24 cellular contexts compared by ENCODE assay signal in the genomic region with DNA sequence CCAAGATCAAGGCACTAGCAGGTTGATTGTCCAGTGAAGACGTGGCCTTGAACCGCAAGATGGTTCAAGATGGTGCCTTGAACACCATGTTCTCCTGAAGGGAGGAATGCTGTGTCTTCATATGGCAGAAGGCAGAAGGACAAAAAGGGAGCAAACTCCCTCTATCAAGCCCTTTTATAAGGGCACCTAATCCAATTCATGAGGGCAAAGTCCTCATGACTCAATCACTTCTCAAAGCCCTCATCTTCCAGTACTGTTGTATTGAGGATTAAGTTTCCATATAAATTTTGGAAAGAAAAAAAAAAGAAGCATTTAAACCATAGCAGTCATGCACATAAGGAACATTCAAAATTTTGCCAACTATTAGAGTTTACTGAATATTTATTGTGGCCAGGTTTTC. TPM values are rescaled to one million over a fixed set of nuclear protein-coding genes. Genes with fewer than 3 reads are reported as not detected.
A peak's percentile ranks its signal among the peaks of the same experiment; 100 is the strongest.
DNase-seq lines count a peak whose midpoint lies in the region; ATAC-seq, FAIRE-seq and TF ChIP-seq lines count a peak whose summit lies in the region.
"Had no signal": no experiment of that assay in that cellular context is flagged by ENCODE, and none has a peak within 500 bp of the region (broad histone marks: within the 10 kb centered on the region; RNA-seq: fewer than 3 reads in every experiment).

No MANE protein-coding gene starts in this region.

- no peak for TF ChIP-seq POLR2A in HepG2 (IDR thresholded peaks at IDR 0.05; ENCODE audit: insufficient read depth in 1 of 2, low read depth in 2 of 2, low read length in 2 of 2)

- H3K27me3 Mint-ChIP-seq in activated T-helper 1 cell treated with anti-CD3 and anti-CD28 coated beads, Interleukin-12 subunit alpha, Interleukin-12 subunit beta, Interleukin-2, Interleukin-4 antibody, amounts not matched to agents 30 ng/mL and 10 ng/mL and 1 ng/mL, durations not matched to agents 14 hours and 24 hours and 36 hours (ENCODE audit: insufficient read depth) = peaks cover 7% of the 10 kb centered on the region
- H3K27me3 Mint-ChIP-seq: CD4-positive, alpha-beta memory T cell; CD4-positive, CD25-positive, alpha-beta regulatory T cell had no signal

- FAIRE-seq in HepG2 (lab: Jason Lieb, UNC) (no peak), small intestine (lab: Jason Lieb, UNC) (no peak)
- FAIRE-seq: A204.1, GM12891 had no signal

- no peaks in the 10 kb centered on the region for H3K9me3 ChIP-seq in liver (ENCODE audit: control insufficient read depth in 4 of 4, low read length in 3 of 4)
- H3K9me3 ChIP-seq in HepG2 (ENCODE audit: low read length) = no peaks in the 10 kb centered on the region
- H3K9me3 ChIP-seq in small intestine (ENCODE audit: control insufficient read depth, low read depth) = no peaks in the 10 kb centered on the region
- H3K9me3 ChIP-seq: BE2C, BLaER1 had no signal

- no peak overlapping the region for H3K27ac Mint-ChIP-seq in activated T-helper 1 cell treated with anti-CD3 and anti-CD28 coated beads, Interleukin-12 subunit alpha, Interleukin-12 subunit beta, Interleukin-2, Interleukin-4 antibody, amounts not matched to agents 30 ng/mL and 10 ng/mL and 1 ng/mL, durations not matched to agents 14 hours and 24 hours and 36 hours
- H3K27ac Mint-ChIP-seq: CD14-positive monocyte; CD4-positive, CD25-positive, alpha-beta regulatory T cell had no signal

- H2AFZ ChIP-seq in HepG2 (ENCODE audit: low read length) = no peak overlapping the region

- in situ Hi-C loops in HepG2 (cut with HindIII; ENCODE audit: extremely low pct_ligation_motif_present, low pct_unique_long_range_greater_than_20kb) = no loop called here

- H3K4me1 ChIP-seq in liver (ENCODE audit: control insufficient read depth in 4 of 4, insufficient read depth in 4 of 4, low read length in 3 of 4) = peaks cover 5 to 38% (median 23%) of the 10 kb centered on the region in 4 donors
- H3K4me1 ChIP-seq in HepG2 (ENCODE audit: insufficient read depth, low read length) = peaks cover 19% of the 10 kb centered on the region
- H3K4me1 ChIP-seq in small intestine (ENCODE audit: control insufficient read depth in 2 of 2, insufficient read depth in 1 of 2, low read depth in 1 of 2, low read length in 1 of 2) = no peaks in the 10 kb centered on the region
- H3K4me1 ChIP-seq: BE2C had no signal

- H3K4me3 ChIP-seq in liver (ENCODE audit: low read depth in 1 of 3, low read length in 3 of 3) = no peak overlapping the region
- H3K4me3 ChIP-seq in HepG2 (replicated peaks in 1 of 3; ENCODE audit: insufficient read depth in 1 of 3, low read depth in 2 of 3, low read length in 3 of 3) = no peak overlapping the region
- no peak overlapping the region for H3K4me3 ChIP-seq in small intestine (ENCODE audit: low read depth in 1 of 2, low read length in 2 of 2)
- H3K4me3 ChIP-seq: BLaER1 had no signal

- POLR2A ChIA-PET in HepG2 (lab: Yijun Ruan, JAX) (no interaction called here), GM10248 (lab: Yijun Ruan, JAX) (no interaction called here)

- no peaks in the 10 kb centered on the region for H3K79me2 ChIP-seq in HepG2 (ENCODE audit: insufficient read depth, low read length)

- no peak overlapping the region for H3K27ac ChIP-seq in liver (ENCODE audit: low read depth in 1 of 2, low read length in 2 of 2)
- H3K27ac ChIP-seq in HepG2 (ENCODE audit: extremely low read length, insufficient read depth, low read length) = no peak overlapping the region
- H3K27ac ChIP-seq in small intestine (ENCODE audit: low read depth in 1 of 2, low read length in 1 of 2) = no peak overlapping the region
- H3K27ac ChIP-seq: BLaER1 had no signal

- no peak overlapping the region for H3K4me2 ChIP-seq in HepG2 (ENCODE audit: low read depth, low read length)
- H3K4me2 ChIP-seq: BLaER1 had no signal

- H3K4me3 Mint-ChIP-seq in activated T-helper 1 cell treated with anti-CD3 and anti-CD28 coated beads, Interleukin-12 subunit alpha, Interleukin-12 subunit beta, Interleukin-2, Interleukin-4 antibody, amounts not matched to agents 30 ng/mL and 10 ng/mL and 1 ng/mL, durations not matched to agents 14 hours and 24 hours and 36 hours = no peak overlapping the region
- H3K4me3 Mint-ChIP-seq: CD14-positive monocyte; CD4-positive, alpha-beta memory T cell; CD4-positive, CD25-positive, alpha-beta regulatory T cell; CD8-positive, alpha-beta memory T cell had no signal

- TF ChIP-seq EP300 in HepG2 (IDR thresholded peaks at IDR 0.05; ENCODE audit: low read depth in 2 of 2, low read length in 2 of 2) (no peak), HepG2 (CRISPR knock-in tag; IDR thresholded peaks at IDR 0.05; ENCODE audit: borderline replicate concordance) (no peak)

- DNase-seq in HepG2 (ENCODE audit: low spot score) (no peak), LoVo (ENCODE audit: low spot score) (peak; percentile 38), small intestine (peak; percentile 36), GM10248 (ENCODE audit: extremely low spot score) (no peak)
- DNase-seq in activated T-helper 1 cell treated with anti-CD3 and anti-CD28 coated beads, Interleukin-12 subunit alpha, Interleukin-12 subunit beta, Interleukin-2, Interleukin-4 antibody, amounts not matched to agents 30 ng/mL and 10 ng/mL and 1 ng/mL, durations not matched to agents 14 hours and 24 hours and 36 hours (ENCODE audit: low spot score) = no peak
- DNase-seq: 8988T; ACHN; BE2C; C1 segment of cervical spinal cord; CD4-positive, alpha-beta memory T cell; CD4-positive, CD25-positive, alpha-beta regulatory T cell; CD8-positive, alpha-beta memory T cell; COR-L47; DMS 273 treated with DMSO at 0.1 percent for 48 hours; DMS153; DMS79; DND-41; EL; GDM1 had no signal

- intact Hi-C loops in HepG2 (cut with micrococcal nuclease; ENCODE audit: unreplicated experiment) = no loop called here
- intact Hi-C loops in activated T-helper 1 cell treated with anti-CD3 and anti-CD28 coated beads, Interleukin-12 subunit alpha, Interleukin-12 subunit beta, Interleukin-2, Interleukin-4 antibody, amounts not matched to agents 30 ng/mL and 10 ng/mL and 1 ng/mL, durations not matched to agents 14 hours and 24 hours and 36 hours (cut with micrococcal nuclease) = no loop called here

- TF ChIP-seq CTCF in liver (IDR thresholded peaks at IDR 0.05; ENCODE audit: low read depth, low read length, missing input control) (no peak), HepG2 (CRISPR knock-in tag; IDR thresholded peaks at IDR 0.05) (no peak), GM10248 (IDR thresholded peaks at IDR 0.05; ENCODE audit: control extremely low read depth, extremely low read depth, low read depth, missing control alignments) (no peak)

- H3K9ac ChIP-seq in liver (ENCODE audit: low read depth in 1 of 2, low read length in 2 of 2) (no peak overlapping the region), HepG2 (ENCODE audit: insufficient read depth, low read depth, low read length) (no peak overlapping the region)
- H3K9ac ChIP-seq: BLaER1 had no signal

- no peaks in the 10 kb centered on the region for H3K36me3 Mint-ChIP-seq in activated T-helper 1 cell treated with anti-CD3 and anti-CD28 coated beads, Interleukin-12 subunit alpha, Interleukin-12 subunit beta, Interleukin-2, Interleukin-4 antibody, amounts not matched to agents 30 ng/mL and 10 ng/mL and 1 ng/mL, durations not matched to agents 14 hours and 24 hours and 36 hours (ENCODE audit: low read depth)
- H3K36me3 Mint-ChIP-seq: CD14-positive monocyte had no signal

- CTCF ChIA-PET in HepG2 (lab: Yijun Ruan, JAX; ENCODE audit: low intra/inter-chr PET ratio, low total read pairs) (no interaction called here), GM10248 (lab: Yijun Ruan, JAX) (no interaction called here)

- TF ChIP-seq RAD21 in liver (IDR thresholded peaks at IDR 0.05) (no peak), HepG2 (CRISPR knock-in tag; IDR thresholded peaks at IDR 0.05) (no peak)

- H3K4me1 Mint-ChIP-seq in activated T-helper 1 cell treated with anti-CD3 and anti-CD28 coated beads, Interleukin-12 subunit alpha, Interleukin-12 subunit beta, Interleukin-2, Interleukin-4 antibody, amounts not matched to agents 30 ng/mL and 10 ng/mL and 1 ng/mL, durations not matched to agents 14 hours and 24 hours and 36 hours (ENCODE audit: low read depth) = no peaks in the 10 kb centered on the region
- H3K4me1 Mint-ChIP-seq: CD4-positive, alpha-beta memory T cell; CD8-positive, alpha-beta memory T cell had no signal

- H3K9me3 Mint-ChIP-seq in activated T-helper 1 cell treated with anti-CD3 and anti-CD28 coated beads, Interleukin-12 subunit alpha, Interleukin-12 subunit beta, Interleukin-2, Interleukin-4 antibody, amounts not matched to agents 30 ng/mL and 10 ng/mL and 1 ng/mL, durations not matched to agents 14 hours and 24 hours and 36 hours = no peaks in the 10 kb centered on the region
- H3K9me3 Mint-ChIP-seq: CD14-positive monocyte; CD8-positive, alpha-beta memory T cell had no signal

- 49% methylated on average over 2 of the region's 2 CpGs for WGBS in liver
- WGBS in HepG2 (ENCODE audit: low lambda C conversion rate) = 50% methylated on average over 2 of the region's 2 CpGs
- 48 to 50% (median 49%) methylated on average over 2 of the region's 2 CpGs for WGBS in small intestine, 3 donors

- no peaks in the 10 kb centered on the region for H3K36me3 ChIP-seq in liver (ENCODE audit: control insufficient read depth in 4 of 4, insufficient read depth in 3 of 4, low read depth in 1 of 4, low read length in 3 of 4)
- H3K36me3 ChIP-seq in HepG2 (replicated peaks in 1 of 2; ENCODE audit: control insufficient read depth in 1 of 2, insufficient read depth in 2 of 2, low read length in 2 of 2) = no peaks in the 10 kb centered on the region
- no peaks in the 10 kb centered on the region for H3K36me3 ChIP-seq in small intestine (ENCODE audit: control insufficient read depth in 2 of 2, insufficient read depth in 2 of 2, low read length in 2 of 2)
- H3K36me3 ChIP-seq: BE2C, BLaER1 had no signal

- no peaks in the 10 kb centered on the region for H4K20me1 ChIP-seq in HepG2 (ENCODE audit: insufficient read depth, low read length)
- H4K20me1 ChIP-seq: BLaER1 had no signal

- H3K27me3 ChIP-seq in liver (ENCODE audit: control insufficient read depth in 4 of 4, insufficient read depth in 4 of 4, low read length in 3 of 4) = no peaks in the 10 kb centered on the region
- H3K27me3 ChIP-seq in HepG2 (ENCODE audit: control insufficient read depth in 1 of 2, insufficient read depth in 2 of 2, low read length in 2 of 2) = no peaks in the 10 kb centered on the region
- H3K27me3 ChIP-seq in small intestine (ENCODE audit: control insufficient read depth in 2 of 2, insufficient read depth in 2 of 2, low read length in 2 of 2) = no peaks in the 10 kb centered on the region
- H3K27me3 ChIP-seq: BE2C, BLaER1 had no signal

- no peak for ATAC-seq in HepG2

- BruUV-seq in HepG2 (replicated peaks; lab: Mats Ljungman, UMichigan) = no TSS peak

RNA-seq across cellular contexts. Expression of a gene that starts 29.9 kb away (rescaled TPM):
- total RNA-seq in liver (10 to 100 TPM; 29.6 to 39.8 TPM), HepG2 (2016; rRNA removed; fragmentation: Illumina TruSeq; extraction: Trizol) (93.0 and 102 TPM in 2 replicates)
- polyA plus RNA-seq in liver (10 to 100 TPM; 25.1 to 30.8 TPM), HepG2 (2011; rRNA removed) (28.3 and 33.0 TPM in 2 replicates), small intestine (10 to 100 TPM; 25.1 to 37.9 (median 27.7) TPM)
- total RNA-seq in HepG2 (2016; cell fraction: cytosol; rRNA removed; fragmentation: Illumina TruSeq; extraction: Trizol; ENCODE audit: low read depth) = 6.2 and 7.3 TPM in 2 replicates
- 86.9 and 96.9 TPM in 2 replicates for total RNA-seq in HepG2 (2016; cell fraction: insoluble cytoplasmic fraction; rRNA removed; fragmentation: Illumina TruSeq; extraction: Trizol)
- total RNA-seq in HepG2 (2016; cell fraction: membrane; rRNA removed; fragmentation: Illumina TruSeq; extraction: Trizol) = 27.1 and 29.7 TPM in 2 replicates
- 43.2 and 44.5 TPM in 2 replicates for total RNA-seq in HepG2 (2016; cell fraction: nucleus; rRNA removed; fragmentation: Illumina TruSeq; extraction: Trizol)
- polyA plus RNA-seq in HepG2 (2011; cell fraction: cytosol; rRNA removed) = 20.4 and 29.5 TPM in 2 replicates
- 10.7 and 13.8 TPM in 2 replicates for polyA plus RNA-seq in HepG2 (2011; cell fraction: nucleus; rRNA removed)
- polyA plus RNA-seq in HepG2 (2012) = 34.7 and 37.0 TPM in 2 replicates
- 3.1 and 3.8 TPM in 2 replicates for polyA plus RNA-seq in HepG2 (2016; cell fraction: cytosol; fragmentation: Illumina TruSeq; extraction: Trizol; ENCODE audit: low read depth)
- 70.1 and 81.8 TPM in 2 replicates for polyA plus RNA-seq in HepG2 (2016; cell fraction: insoluble cytoplasmic fraction; fragmentation: Illumina TruSeq; extraction: Trizol; ENCODE audit: low read depth)
- polyA plus RNA-seq in HepG2 (2016; cell fraction: membrane; fragmentation: Illumina TruSeq; extraction: Trizol; ENCODE audit: low read depth) = 12.6 and 14.3 TPM in 2 replicates
- 43.9 and 44.2 TPM in 2 replicates for polyA plus RNA-seq in HepG2 (2016; cell fraction: nucleus; fragmentation: Illumina TruSeq; extraction: Trizol; ENCODE audit: insufficient read depth, low read depth)
- polyA minus RNA-seq in HepG2 (2011; rRNA and poly(A)+ RNA removed; ENCODE audit: low replicate concordance) = 96.9 and 99.6 TPM in 2 replicates
- 45.5 and 51.8 TPM in 2 replicates for polyA minus RNA-seq in HepG2 (2011; cell fraction: cytosol; rRNA and poly(A)+ RNA removed)
- 24.7 and 35.2 TPM in 2 replicates for polyA minus RNA-seq in HepG2 (2011; cell fraction: nucleus; rRNA and poly(A)+ RNA removed)
- total RNA-seq in activated T-helper 1 cell treated with anti-CD3 and anti-CD28 coated beads, Interleukin-12 subunit alpha, Interleukin-12 subunit beta, Interleukin-2, Interleukin-4 antibody, amounts not matched to agents 30 ng/mL and 10 ng/mL and 1 ng/mL, durations not matched to agents 14 hours and 24 hours and 36 hours = 41.8 and 43.5 TPM in 2 replicates

RNA-seq across cellular contexts. Expression of a gene that starts 55.8 kb away (rescaled TPM):
- total RNA-seq in liver = 1 to 10 TPM; 3.6 to 7.4 TPM
- 1 to 10 TPM; 3.7 to 3.8 TPM for polyA plus RNA-seq in liver
- total RNA-seq in HepG2 (2016; rRNA removed; fragmentation: Illumina TruSeq; extraction: Trizol) = 19.7 and 24.0 TPM in 2 replicates
- total RNA-seq in HepG2 (2016; cell fraction: cytosol; rRNA removed; fragmentation: Illumina TruSeq; extraction: Trizol; ENCODE audit: low read depth) = 1.1 TPM in 2 replicates
- 20.0 and 20.4 TPM in 2 replicates for total RNA-seq in HepG2 (2016; cell fraction: insoluble cytoplasmic fraction; rRNA removed; fragmentation: Illumina TruSeq; extraction: Trizol)
- total RNA-seq in HepG2 (2016; cell fraction: membrane; rRNA removed; fragmentation: Illumina TruSeq; extraction: Trizol) = 6.4 and 6.9 TPM in 2 replicates
- total RNA-seq in HepG2 (2016; cell fraction: nucleus; rRNA removed; fragmentation: Illumina TruSeq; extraction: Trizol) = 18.6 and 19.0 TPM in 2 replicates
- polyA plus RNA-seq in HepG2 (2011; rRNA removed) = 18.0 and 20.4 TPM in 2 replicates
- 11.2 and 16.9 TPM in 2 replicates for polyA plus RNA-seq in HepG2 (2011; cell fraction: cytosol; rRNA removed)
- polyA plus RNA-seq in HepG2 (2011; cell fraction: nucleus; rRNA removed) = 25.8 and 34.6 TPM in 2 replicates
- polyA plus RNA-seq in HepG2 (2012) = 15.2 and 16.7 TPM in 2 replicates
- polyA plus RNA-seq in HepG2 (2016; cell fraction: cytosol; fragmentation: Illumina TruSeq; extraction: Trizol; ENCODE audit: low read depth) = 0.89 and 0.94 TPM in 2 replicates
- polyA plus RNA-seq in HepG2 (2016; cell fraction: insoluble cytoplasmic fraction; fragmentation: Illumina TruSeq; extraction: Trizol; ENCODE audit: low read depth) = 27.8 and 29.9 TPM in 2 replicates
- 3.6 and 4.2 TPM in 2 replicates for polyA plus RNA-seq in HepG2 (2016; cell fraction: membrane; fragmentation: Illumina TruSeq; extraction: Trizol; ENCODE audit: low read depth)
- 31.9 and 32.8 TPM in 2 replicates for polyA plus RNA-seq in HepG2 (2016; cell fraction: nucleus; fragmentation: Illumina TruSeq; extraction: Trizol; ENCODE audit: insufficient read depth, low read depth)
- polyA minus RNA-seq in HepG2 (2011; rRNA and poly(A)+ RNA removed; ENCODE audit: low replicate concordance) = 11.2 and 20.8 TPM in 2 replicates
- 8.8 and 9.8 TPM in 2 replicates for polyA minus RNA-seq in HepG2 (2011; cell fraction: cytosol; rRNA and poly(A)+ RNA removed)
- 11.8 and 15.0 TPM in 2 replicates for polyA minus RNA-seq in HepG2 (2011; cell fraction: nucleus; rRNA and poly(A)+ RNA removed)
- 10 to 100 TPM in 1 of 3 donors, 1 to 10 TPM in 2; 1.6 to 11.8 (median 2.4) TPM for polyA plus RNA-seq in small intestine
- total RNA-seq in activated T-helper 1 cell treated with anti-CD3 and anti-CD28 coated beads, Interleukin-12 subunit alpha, Interleukin-12 subunit beta, Interleukin-2, Interleukin-4 antibody, amounts not matched to agents 30 ng/mL and 10 ng/mL and 1 ng/mL, durations not matched to agents 14 hours and 24 hours and 36 hours = 20.4 and 21.4 TPM in 2 replicates

Comparison
In these comparisons a context has a peak if more than half of its experiments do, and no peak if none do; other contexts are left out.
1. DNase-seq: peak in LoVo (single experiment) and small intestine (single experiment); none in HepG2 (single experiment), activated T-helper 1 cell treated with anti-CD3 and anti-CD28 coated beads, Interleukin-12 subunit alpha, Interleukin-12 subunit beta, Interleukin-2, Interleukin-4 antibody, amounts not matched to agents 30 ng/mL and 10 ng/mL and 1 ng/mL, durations not matched to agents 14 hours and 24 hours and 36 hours (single experiment) and GM10248 (single experiment).